Comparison of ENCODE assay signal across 8 cellular contexts in genomic region chr2:218270721-218271486, GRCh38. TPM values are rescaled to one million over a fixed set of nuclear protein-coding genes. Genes with fewer than 3 reads are reported as not detected.
DNase-seq lines count a peak whose midpoint lies in the region; ATAC-seq and TF ChIP-seq lines count a peak whose summit lies in the region.

No MANE protein-coding gene starts in this region.

- H3K4me1 ChIP-seq in GM23338 (ENCODE audit: insufficient read depth) = peaks cover 13% of the 10 kb centered on the region
- H3K4me1 ChIP-seq in stomach smooth muscle (ENCODE audit: control insufficient read depth, insufficient read depth, low read length) = peaks cover 42% of the 10 kb centered on the region

- peak; percentile 48 for DNase-seq in GM23338 (ENCODE audit: low spot score)
- no peak for DNase-seq in activated naive CD4-positive, alpha-beta T cell treated with anti-CD3 and anti-CD28 coated beads, Interleukin-2, amount 50 U/mL, for 72 hours (ENCODE audit: low spot score in 2 of 2)
- no peak for DNase-seq in immature natural killer cell
- DNase-seq in mesenteric fat pad (ENCODE audit: low spot score) = no peak

- peak overlapping the region; percentile 85 for H3K27ac Mint-ChIP-seq in GM23338
- H3K27ac Mint-ChIP-seq in activated naive CD4-positive, alpha-beta T cell treated with anti-CD3 and anti-CD28 coated beads, Interleukin-2, amount 50 U/mL, for 72 hours = peak overlapping the region; percentile 92 to 98
- H3K27ac Mint-ChIP-seq in immature natural killer cell = peak overlapping the region; percentile 79 to 92 (median 89)

- H3K4me2 ChIP-seq in GM23338 = peak overlapping the region; percentile 98

- H3K27ac ChIP-seq in 22Rv1 (peak overlapping the region; percentile 77), GM23338 (ENCODE audit: low read depth) (0 out of 2 replicates have a peak overlapping the region, but pooled peaks have one; percentile 45), stomach smooth muscle (ENCODE audit: low read length) (peak overlapping the region; percentile 70)

- peak overlapping the region; percentile 91; the same call in 1 of the 2 replicates for H2AFZ ChIP-seq in GM23338

- H3K36me3 Mint-ChIP-seq in GM23338 (ENCODE audit: low read depth) (peaks cover 41% of the 10 kb centered on the region), immature natural killer cell (peaks cover 5 to 22% (median 8%) of the 10 kb centered on the region in 3 donors)
- peaks cover 12 to 14% of the 10 kb centered on the region in 2 donors for H3K36me3 Mint-ChIP-seq in activated naive CD4-positive, alpha-beta T cell treated with anti-CD3 and anti-CD28 coated beads, Interleukin-2, amount 50 U/mL, for 72 hours

- H3K27me3 ChIP-seq in GM23338 (ENCODE audit: insufficient read depth) = no peaks in the 10 kb centered on the region
- H3K27me3 ChIP-seq in stomach smooth muscle (ENCODE audit: control insufficient read depth in 1 of 2, insufficient read depth in 2 of 2, low read length in 2 of 2) = no peaks in the 10 kb centered on the region

- peak overlapping the region; percentile 78 to 85 for H3K9ac ChIP-seq in stomach smooth muscle (ENCODE audit: low read length in 2 of 2)

- ATAC-seq in GM23338 (peak; percentile 0; the same call in 2 of the 3 replicates), GM21825 (IDR thresholded peaks at IDR 0.05; ENCODE audit: unreplicated experiment) (no peak), HG03520 (IDR thresholded peaks at IDR 0.05; ENCODE audit: unreplicated experiment) (no peak)
- ATAC-seq in activated naive CD4-positive, alpha-beta T cell treated with anti-CD3 and anti-CD28 coated beads, Interleukin-2, amount 50 U/mL, for 72 hours = no peak

- no peaks in the 10 kb centered on the region for H3K9me2 ChIP-seq in GM23338 (ENCODE audit: insufficient read depth)

- H3K4me3 Mint-ChIP-seq in GM23338 (peak overlapping the region; percentile 89), immature natural killer cell (peak overlapping the region; percentile 88 to 95 (median 94))

- H3F3A ChIP-seq in GM23338 (replicated peaks; ENCODE audit: low read depth) = no peaks in the 10 kb centered on the region

- H3K9me3 ChIP-seq in stomach smooth muscle (ENCODE audit: control insufficient read depth in 2 of 2, low read length in 2 of 2) = no peaks in the 10 kb centered on the region

- H3K27me3 Mint-ChIP-seq in GM23338 (ENCODE audit: insufficient read depth, low read depth, poor library complexity) (peaks cover 15% of the 10 kb centered on the region), immature natural killer cell (ENCODE audit: low read depth in 3 of 3) (peaks cover 4 to 11% (median 5%) of the 10 kb centered on the region in 3 donors)

- peaks cover 10% of the 10 kb centered on the region for H3K36me3 ChIP-seq in GM23338 (ENCODE audit: insufficient read depth)
- peaks cover 36 to 39% of the 10 kb centered on the region in 2 donors for H3K36me3 ChIP-seq in stomach smooth muscle (ENCODE audit: control insufficient read depth in 2 of 2, insufficient read depth in 2 of 2, low read length in 2 of 2)

- peaks cover 23% of the 10 kb centered on the region for H3K4me1 Mint-ChIP-seq in GM23338
- H3K4me1 Mint-ChIP-seq in immature natural killer cell = peaks cover 44 to 58% of the 10 kb centered on the region in 2 donors

- no peaks in the 10 kb centered on the region; the same call in 1 of the 2 replicates for H4K20me1 ChIP-seq in GM23338 (replicated peaks; ENCODE audit: insufficient read depth)

- peaks cover 17% of the 10 kb centered on the region for H3K79me2 ChIP-seq in GM23338 (replicated peaks; ENCODE audit: insufficient read depth)

- TF ChIP-seq CTCF in 22Rv1 (IDR thresholded peaks at IDR 0.05) (no peak), GM23338 (conservative IDR thresholded peaks at IDR 0.05; ENCODE audit: low read depth in 2 of 2) (no peak)

- H3K9me3 Mint-ChIP-seq in GM23338 = no peaks in the 10 kb centered on the region
- H3K9me3 Mint-ChIP-seq in activated naive CD4-positive, alpha-beta T cell treated with anti-CD3 and anti-CD28 coated beads, Interleukin-2, amount 50 U/mL, for 72 hours = no peaks in the 10 kb centered on the region
- H3K9me3 Mint-ChIP-seq in immature natural killer cell = no peaks in the 10 kb centered on the region

- peak overlapping the region; percentile 96 for H3K4me3 ChIP-seq in GM23338
- peak overlapping the region; percentile 81 to 96 for H3K4me3 ChIP-seq in stomach smooth muscle (ENCODE audit: low read length in 2 of 2)

TF ChIP-seq in GM23338, 12 proteins besides CTCF, POLR2A, EP300 and RAD21 (continues in another document):
- TF ChIP-seq CREB1 (CRISPR knock-in tag; IDR thresholded peaks at IDR 0.05; ENCODE audit: low read depth) = no peak
- TF ChIP-seq EZH2 (IDR thresholded peaks at IDR 0.05; ENCODE audit: low read depth, unreplicated experiment) = no peak
- no peak for TF ChIP-seq STAT1 (IDR thresholded peaks at IDR 0.05; ENCODE audit: unreplicated experiment)
- no peak for TF ChIP-seq JUNB (IDR thresholded peaks at IDR 0.05; ENCODE audit: unreplicated experiment)
- no peak for TF ChIP-seq EZH2phosphoT487 (IDR thresholded peaks at IDR 0.05; ENCODE audit: unreplicated experiment)
- no peak for TF ChIP-seq REST (IDR thresholded peaks at IDR 0.05; ENCODE audit: unreplicated experiment)
- no peak for TF ChIP-seq ZNF331 (CRISPR knock-in tag; IDR thresholded peaks at IDR 0.05; ENCODE audit: low read depth)
- TF ChIP-seq NANOG (IDR thresholded peaks at IDR 0.05; ENCODE audit: borderline replicate concordance) = no peak

RNA-seq across cellular contexts. Expression of gene PNKD, which starts 0.6 kb away (rescaled TPM):
- 28.2 and 36.0 TPM in 2 replicates for total RNA-seq in GM23338 (2014; rRNA removed; shearing (Covaris generic))
- polyA plus RNA-seq in GM23338 (2016; fragmentation: Nextera tagmentation; extraction: Ambion mirVana) = 77.7 and 83.3 TPM in 2 replicates
- 10 to 100 TPM; 25.1 to 30.4 TPM for total RNA-seq in activated naive CD4-positive, alpha-beta T cell treated with anti-CD3 and anti-CD28 coated beads, Interleukin-2, amount 50 U/mL, for 72 hours
- 100 to 1,000 TPM in 1 of 3 donors, 10 to 100 TPM in 2; 96.3 to 145 (median 98.9) TPM for polyA plus RNA-seq in immature natural killer cell
- 51.5 TPM for total RNA-seq in mesenteric fat pad

RNA-seq across cellular contexts. Expression of gene AAMP, which starts 1.0 kb away (rescaled TPM):
- 157 and 203 TPM in 2 replicates for total RNA-seq in GM23338 (2014; rRNA removed; shearing (Covaris generic))
- polyA plus RNA-seq in GM23338 (2016; fragmentation: Nextera tagmentation; extraction: Ambion mirVana) (77.8 and 90.8 TPM in 2 replicates), immature natural killer cell (100 to 1,000 TPM in 2 of 3 donors, 10 to 100 TPM in 1; 71.8 to 158 (median 101) TPM)
- total RNA-seq in activated naive CD4-positive, alpha-beta T cell treated with anti-CD3 and anti-CD28 coated beads, Interleukin-2, amount 50 U/mL, for 72 hours = 10 to 100 TPM; 67.7 to 68.4 TPM
- 89.7 TPM for total RNA-seq in mesenteric fat pad

RNA-seq across cellular contexts. Expression of gene GPBAR1, which starts 10.1 kb away (rescaled TPM):
- 1.6 TPM in 1 of 2 replicates, not detected in the other for total RNA-seq in GM23338 (2014; rRNA removed; shearing (Covaris generic))
- polyA plus RNA-seq in GM23338 (2016; fragmentation: Nextera tagmentation; extraction: Ambion mirVana) (0.37 and 0.44 TPM in 2 replicates), immature natural killer cell (1 to 10 TPM in 1 of 3 donors, under 1 TPM in 2; 0.19 to 2.9 (median 0.22) TPM)
- total RNA-seq in activated naive CD4-positive, alpha-beta T cell treated with anti-CD3 and anti-CD28 coated beads, Interleukin-2, amount 50 U/mL, for 72 hours = under 1 TPM; 0.46 to 0.88 TPM
- total RNA-seq in mesenteric fat pad = 34.8 TPM

RNA-seq across cellular contexts. Expression of gene TMBIM1, which starts 21.4 kb away (rescaled TPM):
- 16.5 and 20.8 TPM in 2 replicates for total RNA-seq in GM23338 (2014; rRNA removed; shearing (Covaris generic))
- polyA plus RNA-seq in GM23338 (2016; fragmentation: Nextera tagmentation; extraction: Ambion mirVana) = 9.5 and 12.0 TPM in 2 replicates
- 10 to 100 TPM; 46.1 to 47.5 TPM for total RNA-seq in activated naive CD4-positive, alpha-beta T cell treated with anti-CD3 and anti-CD28 coated beads, Interleukin-2, amount 50 U/mL, for 72 hours
- 100 to 1,000 TPM; 119 to 268 (median 155) TPM for polyA plus RNA-seq in immature natural killer cell
- total RNA-seq in mesenteric fat pad = 516 TPM

RNA-seq across cellular contexts. Expression of gene ARPC2, which starts 53.9 kb away (rescaled TPM):
- total RNA-seq in GM23338 (2014; rRNA removed; shearing (Covaris generic)) = 195 and 217 TPM in 2 replicates
- 242 and 271 TPM in 2 replicates for polyA plus RNA-seq in GM23338 (2016; fragmentation: Nextera tagmentation; extraction: Ambion mirVana)
- total RNA-seq in activated naive CD4-positive, alpha-beta T cell treated with anti-CD3 and anti-CD28 coated beads, Interleukin-2, amount 50 U/mL, for 72 hours = 100 to 1,000 TPM; 567 to 656 TPM
- 1,000 to 10,000 TPM; 1,394 to 2,060 (median 1,454) TPM for polyA plus RNA-seq in immature natural killer cell
- total RNA-seq in mesenteric fat pad = 323 TPM

Comparison
In these comparisons a context has a peak if more than half of its experiments do, and no peak if none do; other contexts are left out.
1. RNA of gene GPBAR1, which starts 10.1 kb away (total RNA-seq): 34.8 TPM in mesenteric fat pad (single experiment); 0.46 to 0.88 TPM in activated naive CD4-positive, alpha-beta T cell treated with anti-CD3 and anti-CD28 coated beads, Interleukin-2, amount 50 U/mL, for 72 hours and 1.6 TPM in GM23338; every median in the first group is over 10 times any median in the second.
2. Peak in every context shown above with its lines, with median percentiles within 50 percentile points of each other: H3K27ac ChIP-seq and H3K27ac Mint-ChIP-seq.